In the genomic region with DNA sequence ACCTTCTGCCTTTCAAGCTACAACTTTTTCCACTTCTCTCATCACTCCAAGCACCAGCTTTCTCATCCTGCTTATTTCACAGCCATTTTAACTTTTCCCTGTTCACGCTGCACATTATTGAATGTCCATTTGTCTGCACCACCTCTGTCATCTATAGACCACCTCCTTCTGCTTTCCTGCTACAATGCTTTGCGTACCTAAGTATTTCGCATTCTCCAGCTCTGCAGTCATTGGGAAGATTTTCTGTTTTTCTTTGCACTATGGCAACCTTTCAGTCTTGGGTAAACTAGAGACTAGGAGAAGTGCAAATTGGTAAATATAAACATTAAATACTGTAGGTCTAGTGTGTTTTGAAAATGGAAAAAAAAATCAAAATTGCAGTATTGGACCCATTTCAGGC, we compare ENCODE assay signal across 7 cellular contexts. TPM values are rescaled to one million over a fixed set of nuclear protein-coding genes. Genes with fewer than 3 reads are reported as not detected.
DNase-seq lines count a peak whose midpoint lies in the region; ATAC-seq and TF ChIP-seq lines count a peak whose summit lies in the region.

No MANE protein-coding gene starts in this region.

- no peak overlapping the region for H2BK5ac ChIP-seq in H9 (ENCODE audit: insufficient read length, low read length)

- H3K4me3 Mint-ChIP-seq in H9 (peak overlapping the region; percentile 80 to 87), glutamatergic neuron (ENCODE audit: unreplicated experiment) (peak overlapping the region; percentile 79)

- H3K23ac ChIP-seq in H9 (ENCODE audit: insufficient read length, low read depth, low read length), result no peak overlapping the region

- no peak overlapping the region for H3K18ac ChIP-seq in H9 (ENCODE audit: insufficient read length, low read depth, low read length)

- H3K4me3 ChIP-seq in skeletal muscle satellite cell (ENCODE audit: low read length), result peak overlapping the region; percentile 80
- no peak overlapping the region for H3K4me3 ChIP-seq in lower leg skin (ENCODE audit: low read depth, poor library complexity, severe bottlenecking)

- peaks cover 2 to 14% (median 11%) of the 10 kb centered on the region in 3 experiments; a peak in 5 of 7 replicates for H3K36me3 Mint-ChIP-seq in H9 (ENCODE audit: insufficient read depth in 1 of 3, low read depth in 3 of 3)
- no peaks in the 10 kb centered on the region for H3K36me3 Mint-ChIP-seq in glutamatergic neuron (ENCODE audit: unreplicated experiment)

- H3K79me1 ChIP-seq in H9 (ENCODE audit: insufficient read depth, low read depth, low read length, poor library complexity, severe bottlenecking), result no peaks in the 10 kb centered on the region

- no peak overlapping the region for H2AFZ ChIP-seq in H9 (ENCODE audit: low read length)

- H3K79me2 ChIP-seq in H9 (ENCODE audit: insufficient read depth, low read length), result no peaks in the 10 kb centered on the region

- H3K27ac Mint-ChIP-seq in H9, result no peak overlapping the region
- no peak overlapping the region for H3K27ac Mint-ChIP-seq in glutamatergic neuron (ENCODE audit: unreplicated experiment)

- H3K27ac ChIP-seq in H9 (ENCODE audit: insufficient read length, low read depth, low read length) (no peak overlapping the region), VCaP (peak overlapping the region; percentile 47; the same call in 1 of the 2 replicates)

- peaks cover 14 to 15% of the 10 kb centered on the region in 2 experiments for H3K4me1 Mint-ChIP-seq in H9
- no peaks in the 10 kb centered on the region for H3K4me1 Mint-ChIP-seq in glutamatergic neuron (ENCODE audit: low read depth, unreplicated experiment)

- H3K27me3 ChIP-seq in H9 (ENCODE audit: insufficient read depth, low read length) (no peaks in the 10 kb centered on the region), skeletal muscle satellite cell (ENCODE audit: control insufficient read depth, insufficient read depth, low read length) (no peaks in the 10 kb centered on the region)

- WGBS in H9 (ENCODE audit: extremely low coverage, insufficient read length, low lambda C conversion rate), result no CpG with 5 or more reads among the region's 3 CpGs
- 77 to 83% methylated on average over 3 of the region's 3 CpGs for WGBS in lower leg skin, 2 donors

- H3K14ac ChIP-seq in H9 (ENCODE audit: insufficient read depth, low read length), result peak overlapping the region; percentile 31; the same call in 1 of the 2 replicates

- H2BK120ac ChIP-seq in H9 (ENCODE audit: low read depth, low read length, poor library complexity, severe bottlenecking), result no peak overlapping the region

- no peak overlapping the region for H3K4ac ChIP-seq in H9 (ENCODE audit: low read depth, low read length)

- no peak overlapping the region for H2BK20ac ChIP-seq in H9 (ENCODE audit: low read depth, low read length, poor library complexity, severe bottlenecking)

- H3K23me2 ChIP-seq in H9 (ENCODE audit: insufficient read length, low read depth, low read length, poor library complexity, severe bottlenecking), result peaks cover 6% of the 10 kb centered on the region

- no peak overlapping the region for H4K8ac ChIP-seq in H9 (replicated peaks; ENCODE audit: insufficient read length, low read depth, low read length)

- H3K4me1 ChIP-seq in H9 (ENCODE audit: insufficient read depth, low read length) (no peaks in the 10 kb centered on the region), skeletal muscle satellite cell (ENCODE audit: control insufficient read depth, insufficient read depth, low read length) (peaks cover 8% of the 10 kb centered on the region)

- intact Hi-C loops in lower leg skin (cut with DNase I; ENCODE audit: low total_unique reads), result no loop called here

- H3K36me3 ChIP-seq in skeletal muscle satellite cell (ENCODE audit: insufficient read depth, low read length), result peaks cover 6% of the 10 kb centered on the region

- no peak for TF ChIP-seq POLR2A in lower leg skin (IDR thresholded peaks at IDR 0.05)

- no peak overlapping the region for H3K56ac ChIP-seq in H9 (ENCODE audit: insufficient read length, low read depth, low read length)

- H3K4me2 ChIP-seq in H9 (ENCODE audit: insufficient read depth, insufficient read length, low read length) (peak overlapping the region; percentile 73), skeletal muscle satellite cell (ENCODE audit: low read length) (peak overlapping the region; percentile 93)

- no peak overlapping the region for H2AK5ac ChIP-seq in H9 (ENCODE audit: insufficient read length, low read length)

- H3K27me3 Mint-ChIP-seq in H9 (ENCODE audit: low read depth), result peaks cover 2% of the 10 kb centered on the region; the same call in 1 of the 2 replicates
- no peaks in the 10 kb centered on the region for H3K27me3 Mint-ChIP-seq in glutamatergic neuron (ENCODE audit: unreplicated experiment)

- H4K5ac ChIP-seq in H9 (ENCODE audit: insufficient read length, low read depth, low read length), result no peak overlapping the region

- no peak overlapping the region for H3T11ph ChIP-seq in H9 (ENCODE audit: low read length)

- H3K9me3 ChIP-seq in H9 (ENCODE audit: control insufficient read depth, low read depth, low read length), result no peaks in the 10 kb centered on the region
- no peaks in the 10 kb centered on the region for H3K9me3 ChIP-seq in skeletal muscle satellite cell (replicated peaks; ENCODE audit: low read length)

- no peaks in the 10 kb centered on the region for H4K20me1 ChIP-seq in H9 (ENCODE audit: control insufficient read depth, insufficient read depth, insufficient read length)

- no peak overlapping the region for H4K91ac ChIP-seq in H9 (ENCODE audit: insufficient read length, low read depth, low read length)

- H3K9me3 Mint-ChIP-seq in H9 (no peaks in the 10 kb centered on the region), glutamatergic neuron (ENCODE audit: unreplicated experiment) (no peaks in the 10 kb centered on the region)

- DNase-seq in H9 (no peak), glutamatergic neuron (no peak), lower leg skin (ENCODE audit: low spot score in 2 of 2) (no peak)
- DNase-seq in stimulated activated CD4-positive, alpha-beta T cell treated with anti-CD3 and anti-CD28 coated beads, Interleukin-4, amount 100 ng/mL, for 1 hour, result no peak

- ATAC-seq in GM19035 (IDR thresholded peaks at IDR 0.05; ENCODE audit: unreplicated experiment), result no peak

- no peak overlapping the region for H2BK12ac ChIP-seq in H9 (ENCODE audit: insufficient read length, low read depth, low read length)

- no peak overlapping the region for H2BK15ac ChIP-seq in H9 (ENCODE audit: low read depth, low read length)

- H3K9ac ChIP-seq in H9 (ENCODE audit: extremely low read depth, insufficient read length, low read length) (no peak overlapping the region), skeletal muscle satellite cell (ENCODE audit: low read depth, low read length) (peak overlapping the region; percentile 76)

- TF ChIP-seq CTCF in H9 (conservative IDR thresholded peaks at IDR 0.05) (no peak), VCaP (conservative IDR thresholded peaks at IDR 0.05) (no peak), glutamatergic neuron (IDR thresholded peaks at IDR 0.05; ENCODE audit: partially characterized antibody, unreplicated experiment) (no peak), lower leg skin (IDR thresholded peaks at IDR 0.05) (no peak)

RNA-seq across cellular contexts. Expression of a gene that starts 0.8 kb away (rescaled TPM):
- total RNA-seq in H9 (2021) (1.4 and 1.8 TPM in 2 replicates), glutamatergic neuron (ENCODE audit: unreplicated experiment) (3.0 TPM), lower leg skin (1 to 10 TPM in 2 of 4 donors, under 1 TPM in 2; 0.38 to 2.2 (median 1.0) TPM)
- total RNA-seq in skeletal muscle satellite cell (2012; rRNA removed), result under 0.01 and 1.1 TPM in 2 replicates

RNA-seq across cellular contexts. Expression of a gene that starts 7.6 kb away (rescaled TPM):
- total RNA-seq in H9 (2021) (36.7 and 37.3 TPM in 2 replicates), glutamatergic neuron (ENCODE audit: unreplicated experiment) (25.4 TPM), lower leg skin (100 to 1,000 TPM in 2 of 4 donors, 10 to 100 TPM in 2; 68.5 to 115 (median 89.7) TPM)
- total RNA-seq in skeletal muscle satellite cell (2012; rRNA removed), result 34.9 and 45.9 TPM in 2 replicates

RNA-seq across cellular contexts. Expression of a gene that starts 8.1 kb away (rescaled TPM):
- 0.42 and 0.55 TPM in 2 replicates for total RNA-seq in H9 (2021)
- 0.49 TPM for total RNA-seq in glutamatergic neuron (ENCODE audit: unreplicated experiment)
- total RNA-seq in skeletal muscle satellite cell (2012; rRNA removed), result under 0.01 and 0.25 TPM in 2 replicates
- total RNA-seq in lower leg skin, result 1 to 10 TPM in 1 of 4 donors, under 1 TPM in 2, not detected in 1; 0.25 to 8.0 (median 0.42) TPM
